ENCODE assay signal across 28 cellular contexts in the genomic region with DNA sequence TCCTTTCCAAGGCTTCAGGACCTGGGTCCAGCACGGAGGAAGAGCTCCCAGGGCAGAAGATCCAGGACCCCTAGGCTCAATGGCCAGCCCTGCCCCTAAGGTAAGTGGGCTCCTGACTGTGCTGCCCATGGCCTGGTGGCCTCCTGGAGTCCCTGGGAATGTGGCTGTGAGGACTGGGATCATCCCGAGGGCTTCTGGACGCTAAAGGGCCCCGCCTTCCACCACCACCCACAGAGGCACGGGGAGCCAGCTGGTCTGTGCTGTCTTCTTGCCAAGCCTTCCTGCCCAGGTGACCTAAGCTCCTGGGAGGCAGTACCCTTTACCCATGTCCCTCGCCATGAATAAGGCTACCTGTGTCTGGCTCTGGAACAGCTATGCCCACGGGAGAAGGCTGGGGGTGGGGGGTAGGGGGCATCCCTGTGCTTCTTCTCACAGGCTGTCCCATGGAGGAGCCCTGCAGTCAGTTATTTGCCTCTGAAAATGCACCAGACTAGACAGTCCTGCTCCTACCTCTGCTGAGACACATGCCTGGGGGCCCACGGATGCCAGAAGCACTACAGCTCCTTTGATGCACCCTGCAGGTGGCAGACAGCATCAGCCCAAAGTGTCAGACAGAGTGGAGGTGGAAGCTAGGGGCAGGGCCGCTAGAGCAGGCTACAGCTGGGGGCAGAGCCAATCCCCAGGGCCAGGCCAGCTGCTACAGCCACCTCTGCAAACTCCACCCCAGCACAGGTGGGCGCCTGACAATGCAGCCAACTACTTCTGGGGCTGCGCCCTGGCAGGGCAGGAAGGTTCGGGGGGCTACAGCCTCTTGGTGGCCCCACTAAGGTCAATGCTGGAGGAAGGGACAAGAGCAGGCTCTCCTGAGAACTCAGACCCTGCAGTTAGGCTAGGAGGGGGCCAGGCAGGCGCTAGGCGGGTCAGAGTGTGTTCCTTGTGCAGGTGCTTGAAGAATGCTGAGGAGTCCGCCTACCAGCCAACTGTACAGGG.
DNase-seq lines count a peak whose midpoint lies in the region; ATAC-seq, FAIRE-seq and TF ChIP-seq lines count a peak whose summit lies in the region.
"Had no signal": no experiment of that assay in that cellular context is flagged by ENCODE, and none has a peak within 500 bp of the region (broad histone marks: within the 10 kb centered on the region; RNA-seq: fewer than 3 reads in every experiment).

No MANE protein-coding gene starts in this region.

- no peak overlapping the region for H3K4me3 ChIP-seq in right cardiac atrium (ENCODE audit: low read length)
- no peak overlapping the region for H3K4me3 ChIP-seq in PC-3 (ENCODE audit: low read length)
- no peak overlapping the region for H3K4me3 ChIP-seq in HepG2 (replicated peaks in 1 of 3; ENCODE audit: insufficient read depth in 1 of 3, low read depth in 2 of 3, low read length in 3 of 3)
- no peak overlapping the region for H3K4me3 ChIP-seq in prostate gland
- H3K4me3 ChIP-seq: esophagus squamous epithelium, ovary, right atrium auricular region, upper lobe of left lung had no signal

- no peak for TF ChIP-seq POLR2A in HepG2 (IDR thresholded peaks at IDR 0.05; ENCODE audit: insufficient read depth in 1 of 2, low read depth in 2 of 2, low read length in 2 of 2)
- no peak for TF ChIP-seq POLR2A in prostate gland (IDR thresholded peaks at IDR 0.05)

- peak; percentile 7 for ATAC-seq in left ventricle myocardium superior
- no peak for ATAC-seq in right cardiac atrium
- 0 out of 2 replicates have a peak, but pooled peaks have one; percentile 27 for ATAC-seq in PC-3
- peak; percentile 32; the same call in 2 of the 3 replicates for ATAC-seq in HepG2
- ATAC-seq in naive thymus-derived CD8-positive, alpha-beta T cell: no peak
- ATAC-seq: activated T-helper 17 cell treated with anti-CD3 and anti-CD28 coated beads, Interleukin-2, amount 50 U/mL, for 72 hours; HCT116 had no signal

- BruUV-seq in PC-3 (replicated peaks; lab: Mats Ljungman, UMichigan) (no TSS peak), HepG2 (replicated peaks; lab: Mats Ljungman, UMichigan) (no TSS peak)

- H3K36me3 Mint-ChIP-seq in naive thymus-derived CD8-positive, alpha-beta T cell: peaks cover 0 to 1% (median 0%) of the 10 kb centered on the region in 3 donors
- H3K36me3 Mint-ChIP-seq: activated naive CD8-positive, alpha-beta T cell treated with anti-CD3 and anti-CD28 coated beads for 36 hours had no signal

- H3K9me2 ChIP-seq in PC-3 (replicated peaks; ENCODE audit: low read length): no peaks in the 10 kb centered on the region

- H4K20me1 ChIP-seq in PC-3 (ENCODE audit: low read length) (no peaks in the 10 kb centered on the region), HepG2 (ENCODE audit: insufficient read depth, low read length) (no peaks in the 10 kb centered on the region)

- H3K4me1 ChIP-seq in right cardiac atrium (ENCODE audit: control insufficient read depth, insufficient read depth, low read length): no peaks in the 10 kb centered on the region
- H3K4me1 ChIP-seq in PC-3 (ENCODE audit: insufficient read depth, low read length): no peaks in the 10 kb centered on the region
- no peaks in the 10 kb centered on the region for H3K4me1 ChIP-seq in HepG2 (ENCODE audit: insufficient read depth, low read length)
- H3K4me1 ChIP-seq in prostate gland (replicated peaks): no peaks in the 10 kb centered on the region
- H3K4me1 ChIP-seq: Caco-2, esophagus squamous epithelium, right atrium auricular region, upper lobe of left lung had no signal

- in situ Hi-C loops in HepG2 (cut with HindIII; ENCODE audit: extremely low pct_ligation_motif_present, low pct_unique_long_range_greater_than_20kb): no loop called here

- WGBS in right cardiac atrium: 72% methylated on average over 15 of the region's 15 CpGs
- 12% methylated on average over 5 of the region's 15 CpGs for WGBS in HepG2 (ENCODE audit: low lambda C conversion rate)
- WGBS in prostate gland: 78% methylated on average over 15 of the region's 15 CpGs

- POLR2A ChIA-PET in PC-3 (lab: Charles Lee; ENCODE audit: unreplicated experiment): no interaction called here
- POLR2A ChIA-PET in HepG2 (lab: Yijun Ruan, JAX): no interaction called here
- POLR2A ChIA-PET in naive thymus-derived CD8-positive, alpha-beta T cell (lab: Charles Lee): no interaction called here

- H3K36me3 ChIP-seq in PC-3 (ENCODE audit: low read depth, low read length) (no peaks in the 10 kb centered on the region), HepG2 (replicated peaks in 1 of 2; ENCODE audit: control insufficient read depth in 1 of 2, insufficient read depth in 2 of 2, low read length in 2 of 2) (no peaks in the 10 kb centered on the region), prostate gland (no peaks in the 10 kb centered on the region)
- H3K36me3 ChIP-seq: ovary, upper lobe of left lung had no signal

- H3K4me2 ChIP-seq in PC-3 (ENCODE audit: low read length): no peak overlapping the region
- H3K4me2 ChIP-seq in HepG2 (ENCODE audit: low read depth, low read length): no peak overlapping the region

- H3K9me3 ChIP-seq in right cardiac atrium (ENCODE audit: control insufficient read depth, low read length) (no peaks in the 10 kb centered on the region), PC-3 (ENCODE audit: low read length) (no peaks in the 10 kb centered on the region), HepG2 (ENCODE audit: low read length) (no peaks in the 10 kb centered on the region), prostate gland (no peaks in the 10 kb centered on the region)
- H3K9me3 ChIP-seq: Caco-2, esophagus squamous epithelium, ovary, right atrium auricular region, upper lobe of left lung had no signal

- H3K4me3 Mint-ChIP-seq in naive thymus-derived CD8-positive, alpha-beta T cell: no peak overlapping the region
- H3K4me3 Mint-ChIP-seq: activated B cell treated with CpG ODN at 0.5 μM for 24 hours; activated naive CD8-positive, alpha-beta T cell treated with anti-CD3 and anti-CD28 coated beads for 36 hours; activated T-helper 17 cell treated with anti-CD3 and anti-CD28 coated beads, Interleukin-2, amount 50 U/mL, for 72 hours; nephron had no signal

- no peak for DNase-seq in left ventricle myocardium superior
- DNase-seq in right cardiac atrium: no peak
- DNase-seq in PC-3: no peak
- no peak for DNase-seq in HepG2 (ENCODE audit: low spot score)
- no peak for DNase-seq in activated CD8-positive, alpha-beta memory T cell treated with anti-CD3 and anti-CD28 coated beads, Interleukin-2, amount 50 U/mL, for 4 hours
- DNase-seq in prostate gland (ENCODE audit: low spot score): no peak
- no peak for DNase-seq in naive thymus-derived CD8-positive, alpha-beta T cell
- no peak for DNase-seq in dedifferentiated amniotic fluid mesenchymal stem cell (ENCODE audit: extremely low spot score)
- DNase-seq: activated B cell treated with CpG ODN at 0.5 μM for 24 hours; activated CD8-positive, alpha-beta memory T cell treated with anti-CD3 and anti-CD28 coated beads, Interleukin-2, amount 50 U/mL, for 48 hours; activated naive CD8-positive, alpha-beta T cell treated with anti-CD3 and anti-CD28 coated beads for 36 hours; C1 segment of cervical spinal cord; cortex of kidney; esophagus squamous epithelium; hypothalamus; NCI-H1436 treated with DMSO at 0.1 percent for 48 hours; NCI-H2171; NCI-H510A; stimulated activated CD4-positive, alpha-beta T cell treated with anti-CD3 and anti-CD28 coated beads, Interleukin-2, amount 100 ng/mL, for 48 hours; SW 1271 had no signal

- no peak for TF ChIP-seq RAD21 in HepG2 (CRISPR knock-in tag; IDR thresholded peaks at IDR 0.05)

- H3K4me1 Mint-ChIP-seq in naive thymus-derived CD8-positive, alpha-beta T cell: peaks cover 0 to 2% (median 0%) of the 10 kb centered on the region in 4 donors
- H3K4me1 Mint-ChIP-seq: activated B cell treated with CpG ODN at 0.5 μM for 24 hours; activated naive CD8-positive, alpha-beta T cell treated with anti-CD3 and anti-CD28 coated beads for 36 hours; activated T-helper 17 cell treated with anti-CD3 and anti-CD28 coated beads, Interleukin-2, amount 50 U/mL, for 72 hours; nephron had no signal

- CTCF ChIA-PET in PC-3 (lab: Charles Lee): no interaction called here
- CTCF ChIA-PET in HepG2 (lab: Yijun Ruan, JAX; ENCODE audit: low intra/inter-chr PET ratio, low total read pairs): no interaction called here

- H3K9ac ChIP-seq in PC-3 (ENCODE audit: low read length) (no peak overlapping the region), HepG2 (ENCODE audit: insufficient read depth, low read depth, low read length) (no peak overlapping the region)

- H2AFZ ChIP-seq in PC-3 (ENCODE audit: low read length) (no peak overlapping the region), HepG2 (ENCODE audit: low read length) (no peak overlapping the region)

- H3K27ac ChIP-seq in right cardiac atrium (ENCODE audit: low read length): no peak overlapping the region
- H3K27ac ChIP-seq in PC-3 (ENCODE audit: low read length): no peak overlapping the region
- H3K27ac ChIP-seq in HepG2 (ENCODE audit: extremely low read length, insufficient read depth, low read length): no peak overlapping the region
- no peak overlapping the region for H3K27ac ChIP-seq in prostate gland
- H3K27ac ChIP-seq: esophagus squamous epithelium, ovary, right atrium auricular region, upper lobe of left lung had no signal

- H3K27ac Mint-ChIP-seq in naive thymus-derived CD8-positive, alpha-beta T cell: no peak overlapping the region
- H3K27ac Mint-ChIP-seq: activated B cell treated with CpG ODN at 0.5 μM for 24 hours; activated naive CD8-positive, alpha-beta T cell treated with anti-CD3 and anti-CD28 coated beads for 36 hours; activated T-helper 17 cell treated with anti-CD3 and anti-CD28 coated beads, Interleukin-2, amount 50 U/mL, for 72 hours; nephron had no signal

- TF ChIP-seq EP300 in HepG2 (IDR thresholded peaks at IDR 0.05; ENCODE audit: low read depth in 2 of 2, low read length in 2 of 2) (no peak), HepG2 (CRISPR knock-in tag; IDR thresholded peaks at IDR 0.05; ENCODE audit: borderline replicate concordance) (no peak)

- intact Hi-C loops in left ventricle myocardium superior (cut with micrococcal nuclease): no loop called here
- intact Hi-C loops in right cardiac atrium (cut with DNase I): no loop called here
- intact Hi-C loops in PC-3 (cut with micrococcal nuclease): no loop called here
- intact Hi-C loops in HepG2 (cut with micrococcal nuclease; ENCODE audit: unreplicated experiment): no loop called here
- intact Hi-C loops in prostate gland (cut with DNase I): no loop called here

- FAIRE-seq in HepG2 (lab: Jason Lieb, UNC): no peak
- FAIRE-seq: frontal cortex had no signal

- H3K27me3 Mint-ChIP-seq in naive thymus-derived CD8-positive, alpha-beta T cell: peaks cover 0 to 41% (median 10%) of the 10 kb centered on the region in 5 donors
- H3K27me3 Mint-ChIP-seq: activated naive CD8-positive, alpha-beta T cell treated with anti-CD3 and anti-CD28 coated beads for 36 hours had no signal

- H3K79me2 ChIP-seq in PC-3 (ENCODE audit: low read length): no peaks in the 10 kb centered on the region
- no peaks in the 10 kb centered on the region for H3K79me2 ChIP-seq in HepG2 (ENCODE audit: insufficient read depth, low read length)

- no peaks in the 10 kb centered on the region for H3K27me3 ChIP-seq in right cardiac atrium (ENCODE audit: control insufficient read depth, insufficient read depth)
- H3K27me3 ChIP-seq in PC-3 (ENCODE audit: low read length): peaks cover 63% of the 10 kb centered on the region
- peaks cover 3 to 29% of the 10 kb centered on the region in 2 experiments; a peak in 3 of 5 replicates for H3K27me3 ChIP-seq in HepG2 (ENCODE audit: control insufficient read depth in 1 of 2, insufficient read depth in 2 of 2, low read length in 2 of 2)
- no peaks in the 10 kb centered on the region for H3K27me3 ChIP-seq in prostate gland (replicated peaks; ENCODE audit: insufficient read depth)
- H3K27me3 ChIP-seq: esophagus squamous epithelium, ovary, right atrium auricular region, upper lobe of left lung had no signal

- no peaks in the 10 kb centered on the region for H3F3A ChIP-seq in PC-3 (ENCODE audit: low read length, unreplicated experiment)

- H3K9me3 Mint-ChIP-seq in naive thymus-derived CD8-positive, alpha-beta T cell: peaks cover 0 to 16% (median 0%) of the 10 kb centered on the region in 9 donors
- H3K9me3 Mint-ChIP-seq: activated B cell treated with CpG ODN at 0.5 μM for 24 hours; activated naive CD8-positive, alpha-beta T cell treated with anti-CD3 and anti-CD28 coated beads for 36 hours; activated T-helper 17 cell treated with anti-CD3 and anti-CD28 coated beads, Interleukin-2, amount 50 U/mL, for 72 hours had no signal

- TF ChIP-seq CTCF in PC-3 (conservative IDR thresholded peaks at IDR 0.05; ENCODE audit: low read depth, low read length) (no peak), HepG2 (CRISPR knock-in tag; IDR thresholded peaks at IDR 0.05) (no peak), prostate gland (IDR thresholded peaks at IDR 0.05) (no peak)

Comparison
In these comparisons a context has a peak if more than half of its experiments do, and no peak if none do; other contexts are left out.
1. ATAC-seq: peak in left ventricle myocardium superior (single experiment), PC-3 (single experiment) and HepG2 (single experiment); none in right cardiac atrium (0 of 2) and naive thymus-derived CD8-positive, alpha-beta T cell (0 of 2).